28 cellular contexts compared by ENCODE assay signal in the genomic region with DNA sequence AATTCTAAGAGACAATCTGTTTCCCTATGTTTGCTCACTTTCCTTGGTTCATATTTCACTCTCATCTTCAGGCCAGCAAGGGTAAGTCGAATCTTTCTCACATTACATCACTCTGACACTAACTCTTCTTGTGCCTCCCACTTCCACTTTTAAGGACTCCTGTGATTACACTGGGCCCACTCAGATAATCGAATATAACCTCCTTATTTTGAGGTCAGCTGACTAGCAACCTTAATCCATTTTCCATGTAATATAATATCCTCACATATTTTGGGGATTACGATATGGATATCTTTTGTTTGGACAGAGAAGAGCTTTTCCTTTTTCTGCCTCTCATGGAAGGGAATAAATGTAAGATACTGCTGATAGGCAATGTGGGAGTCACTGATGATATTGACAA.
"Had no signal": no experiment of that assay in that cellular context is flagged by ENCODE, and none has a peak within 500 bp of the region (broad histone marks: within the 10 kb centered on the region; RNA-seq: fewer than 3 reads in every experiment).

No MANE protein-coding gene starts in this region.

- H3K4me2 ChIP-seq: hepatocyte had no signal

- H3K36me3 ChIP-seq: ascending aorta, gastrocnemius medialis, transverse colon had no signal

- H3K4me3 ChIP-seq: ascending aorta, coronary artery, gastrocnemius medialis, hepatocyte, skin epidermis, testis, transverse colon had no signal

- H3K9me3 ChIP-seq: ascending aorta, gastrocnemius medialis, testis, transverse colon had no signal

- H3K27me3 ChIP-seq: ascending aorta, gastrocnemius medialis, hepatocyte, testis, transverse colon had no signal

- ATAC-seq: effector memory CD8-positive, alpha-beta T cell; gastrocnemius medialis; left cardiac atrium; naive thymus-derived CD4-positive, alpha-beta T cell; right cardiac atrium; stimulated activated naive CD8-positive, alpha-beta T cell treated with anti-CD3 and anti-CD28 coated beads, Interleukin-15, Interleukin-2, amounts not matched to agents 100 U/mL and 50 U/mL, for 24 hours; T-helper 17 cell; WTC11 had no signal

- DNase-seq: activated CD4-positive, alpha-beta memory T cell treated with anti-CD3 and anti-CD28 coated beads, Interleukin-2, amount 10 ng/mL, durations not matched to agents 7 days and 5 days; activated CD4-positive, alpha-beta T cell treated with anti-CD3 and anti-CD28 coated beads for 1 hour; activated CD4-positive, alpha-beta T cell treated with anti-CD3 and anti-CD28 coated beads, Interleukin-2, amount 10 ng/mL, durations not matched to agents 7 days and 5 days; activated CD8-positive, alpha-beta memory T cell treated with anti-CD3 and anti-CD28 coated beads, Interleukin-2, amount 50 U/mL, for 48 hours; activated gamma-delta T cell; activated naive CD4-positive, alpha-beta T cell treated with anti-CD3 and anti-CD28 coated beads, Interleukin-2, amount 10 ng/mL, durations not matched to agents 7 days and 5 days; activated naive CD8-positive, alpha-beta T cell treated with anti-CD3 and anti-CD28 coated beads, Interleukin-2, amount 10 ng/mL, durations not matched to agents 7 days and 5 days; activated T-cell treated with anti-CD3 and anti-CD28 coated beads, Interleukin-2, amount 50 U/mL, for 24 hours; effector memory CD8-positive, alpha-beta T cell; erythroblast; gastrocnemius medialis; left cardiac atrium; mammary epithelial cell; naive thymus-derived CD4-positive, alpha-beta T cell; occipital lobe; right cardiac atrium; stimulated activated CD4-positive, alpha-beta T cell treated with anti-CD3 and anti-CD28 coated beads, Interleukin-12 subunit alpha, Interleukin-12 subunit beta, amount 100 ng/mL, for 4 hours; stimulated activated CD4-positive, alpha-beta T cell treated with anti-CD3 and anti-CD28 coated beads, Interleukin-4, amount 100 ng/mL, for 1 hour; stimulated activated naive CD8-positive, alpha-beta T cell treated with anti-CD3 and anti-CD28 coated beads, Interleukin-15, Interleukin-2, amounts not matched to agents 100 U/mL and 50 U/mL, for 24 hours; T-helper 17 cell; T1000; testis; transverse colon had no signal

- H3K4me1 ChIP-seq: ascending aorta, gastrocnemius medialis, testis had no signal
